In genomic region chr13:106536244-106537034, GRCh38 we compare ENCODE assay signal across 8 cellular contexts. TPM values are rescaled to one million over a fixed set of nuclear protein-coding genes. Genes with fewer than 3 reads are reported as not detected.
A peak's percentile ranks its signal among the peaks of the same experiment; 100 is the strongest.
DNase-seq lines count a peak whose midpoint lies in the region; ATAC-seq and TF ChIP-seq lines count a peak whose summit lies in the region.

No MANE protein-coding gene starts in this region.

- H3K4me1 Mint-ChIP-seq in activated naive CD4-positive, alpha-beta T cell treated with anti-CD3 and anti-CD28 coated beads, Interleukin-2, amount 10 ng/mL, durations not matched to agents 7 days and 5 days, result peaks cover 18% of the 10 kb centered on the region

- in situ Hi-C loops in GM23248 (cut with MboI), result no loop called here
- in situ Hi-C loops in SK-MEL-5 (cut with HindIII; ENCODE audit: low pct_unique_long_range_greater_than_20kb, low sequenced_read_pairs), result no loop called here

- no peaks in the 10 kb centered on the region for H3K9me2 ChIP-seq in GM23248 (ENCODE audit: insufficient read depth)

- no peaks in the 10 kb centered on the region for H3K9me3 Mint-ChIP-seq in activated naive CD4-positive, alpha-beta T cell treated with anti-CD3 and anti-CD28 coated beads, Interleukin-2, amount 10 ng/mL, durations not matched to agents 7 days and 5 days

- H3K4me1 ChIP-seq in GM23248 (ENCODE audit: insufficient read depth), result 0 out of 2 replicates have a peak, but pooled peaks cover 8% of the 10 kb centered on the region

- no peak overlapping the region for H3K27ac ChIP-seq in GM23248
- H3K27ac ChIP-seq in temporal lobe (ENCODE audit: low read depth, low read length), result peak overlapping the region; percentile 65

- no peaks in the 10 kb centered on the region for H3K9me3 ChIP-seq in GM23248 (ENCODE audit: low read depth)

- peaks cover 9% of the 10 kb centered on the region for H3K36me3 Mint-ChIP-seq in activated naive CD4-positive, alpha-beta T cell treated with anti-CD3 and anti-CD28 coated beads, Interleukin-2, amount 10 ng/mL, durations not matched to agents 7 days and 5 days

- H3F3A ChIP-seq in GM23248 (ENCODE audit: insufficient read depth), result peaks cover 25% of the 10 kb centered on the region

- peak overlapping the region; percentile 87 for H3K4me3 Mint-ChIP-seq in activated naive CD4-positive, alpha-beta T cell treated with anti-CD3 and anti-CD28 coated beads, Interleukin-2, amount 10 ng/mL, durations not matched to agents 7 days and 5 days

- peak overlapping the region; percentile 68 for H3K27ac Mint-ChIP-seq in activated naive CD4-positive, alpha-beta T cell treated with anti-CD3 and anti-CD28 coated beads, Interleukin-2, amount 10 ng/mL, durations not matched to agents 7 days and 5 days

- H3K9ac ChIP-seq in GM23248, result no peak overlapping the region

- H3K27me3 ChIP-seq in GM23248 (replicated peaks; ENCODE audit: insufficient read depth), result no peaks in the 10 kb centered on the region

- 10 to 12% methylated on average over 50 of the region's 50 CpGs for WGBS in GM23248 (ENCODE audit: low coverage in 1 of 2, low lambda C conversion rate in 2 of 2, missing lambda C conversion rate in 2 of 2), 2 experiments

- TF ChIP-seq CTCF in LNCaP clone FGC (IDR thresholded peaks at IDR 0.05; ENCODE audit: control insufficient read depth, extremely low read depth, insufficient read depth) (peak; percentile 89), omental fat pad (IDR thresholded peaks at IDR 0.05) (peak in 2 of 3 donors; percentile 74)

- H3K36me3 ChIP-seq in GM23248 (ENCODE audit: low read depth), result peaks cover 8% of the 10 kb centered on the region; the same call in 1 of the 2 replicates

- H3K79me2 ChIP-seq in GM23248 (ENCODE audit: insufficient read depth), result no peaks in the 10 kb centered on the region

- CTCF ChIA-PET in activated naive CD4-positive, alpha-beta T cell treated with anti-CD3 and anti-CD28 coated beads, Interleukin-2, amount 10 ng/mL, durations not matched to agents 7 days and 5 days (lab: Charles Lee), result interaction anchor here (0.7 to 2.1 kb wide), 10 partner anchors 10 to 308 kb away, joined by 3 to 8 read pairs (median 4); no protein-coding TSS in a partner anchor

- peak overlapping the region; percentile 78 for H2AFZ ChIP-seq in GM23248

- ATAC-seq in omental fat pad (ENCODE audit: low FRiP score), result peak; percentile 26

- H3K27me3 Mint-ChIP-seq in activated naive CD4-positive, alpha-beta T cell treated with anti-CD3 and anti-CD28 coated beads, Interleukin-2, amount 10 ng/mL, durations not matched to agents 7 days and 5 days, result peaks cover 42% of the 10 kb centered on the region

- H3K4me3 ChIP-seq in GM23248 (peak overlapping the region; percentile 68), LNCaP clone FGC (ENCODE audit: low read depth, low read length) (peak overlapping the region; percentile 59)

- peak; percentile 83 for DNase-seq in EH (ENCODE audit: low read depth)
- DNase-seq in GM23248, result peak; percentile 88
- no peak for DNase-seq in LNCaP clone FGC (ENCODE audit: low read depth)
- DNase-seq in SK-MEL-5 (ENCODE audit: low read depth, low spot score), result peak; percentile 86
- DNase-seq in activated naive CD4-positive, alpha-beta T cell treated with anti-CD3 and anti-CD28 coated beads, Interleukin-2, amount 10 ng/mL, durations not matched to agents 7 days and 5 days, result peak; percentile 88
- DNase-seq in germinal center (ENCODE audit: low spot score), result peak; percentile 81
- DNase-seq in omental fat pad (ENCODE audit: low spot score), result peak; percentile 96

- peak overlapping the region; percentile 60 for H3K4me2 ChIP-seq in GM23248 (ENCODE audit: unreplicated experiment)

- H4K20me1 ChIP-seq in GM23248 (ENCODE audit: insufficient read depth), result no peaks in the 10 kb centered on the region

RNA-seq across cellular contexts. Expression of gene EFNB2, which starts 1.0 kb away (rescaled TPM):
- total RNA-seq in GM23248 (2014; rRNA removed; shearing (Covaris generic)), result 0.43 TPM in 1 of 2 replicates, not detected in the other
- polyA plus RNA-seq in GM23248 (2016; fragmentation: Nextera tagmentation; extraction: Ambion mirVana), result 0.05 and 0.06 TPM in 2 replicates
- 0.24 and 0.45 TPM in 2 replicates for total RNA-seq in SK-MEL-5 (2014; rRNA removed; shearing (Covaris generic))
- 0.57 and 0.95 TPM in 2 replicates for polyA plus RNA-seq in SK-MEL-5 (2015; cell fraction: cytosol; rRNA removed)
- 0.18 and 0.26 TPM in 2 replicates for polyA plus RNA-seq in SK-MEL-5 (2015; cell fraction: nucleus; rRNA removed)
- 10 to 100 TPM; 11.9 to 50.4 (median 37.4) TPM for total RNA-seq in omental fat pad
- 73.0 TPM for total RNA-seq in temporal lobe

RNA-seq across cellular contexts. Expression of gene ARGLU1, which starts 31.5 kb away (rescaled TPM):
- total RNA-seq in GM23248 (2014; rRNA removed; shearing (Covaris generic)), result 38.4 and 55.8 TPM in 2 replicates
- 51.2 and 61.5 TPM in 2 replicates for polyA plus RNA-seq in GM23248 (2016; fragmentation: Nextera tagmentation; extraction: Ambion mirVana)
- total RNA-seq in SK-MEL-5 (2014; rRNA removed; shearing (Covaris generic)), result 36.8 and 38.7 TPM in 2 replicates
- polyA plus RNA-seq in SK-MEL-5 (2015; cell fraction: cytosol; rRNA removed), result 28.7 and 33.1 TPM in 2 replicates
- polyA plus RNA-seq in SK-MEL-5 (2015; cell fraction: nucleus; rRNA removed), result 1,127 and 1,164 TPM in 2 replicates
- 100 to 1,000 TPM in 3 of 4 donors, 10 to 100 TPM in 1; 70.8 to 154 (median 122) TPM for total RNA-seq in omental fat pad
- 108 TPM for total RNA-seq in temporal lobe
